30 cellular contexts compared by ENCODE assay signal in the genomic region with DNA sequence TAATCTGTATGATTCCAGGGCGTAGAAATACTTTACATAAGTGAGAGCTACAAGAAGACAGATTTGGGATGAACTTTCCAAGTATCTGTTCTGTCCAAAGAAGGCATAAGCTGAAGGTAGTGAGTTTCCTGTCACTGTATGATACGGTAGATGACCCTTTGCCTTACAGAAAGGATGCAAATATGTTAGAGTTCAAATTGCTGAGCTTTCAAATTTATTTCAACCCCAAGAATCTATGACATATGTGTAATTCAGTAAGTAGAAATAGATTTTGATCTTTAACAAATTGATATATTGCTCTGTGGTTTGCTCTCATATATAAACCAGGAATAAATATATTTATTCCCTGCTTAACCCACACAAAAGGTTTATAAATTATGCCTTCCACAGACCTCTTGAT. TPM values are rescaled to one million over a fixed set of nuclear protein-coding genes. Genes with fewer than 3 reads are reported as not detected.
"Had no signal": no experiment of that assay in that cellular context is flagged by ENCODE, and none has a peak within 500 bp of the region (broad histone marks: within the 10 kb centered on the region; RNA-seq: fewer than 3 reads in every experiment).

No MANE protein-coding gene starts in this region.

- H3K36me3 Mint-ChIP-seq: mesothelial cell of epicardium; naive thymus-derived CD4-positive, alpha-beta T cell; neural progenitor cell; type B pancreatic cell had no signal

- H3K4me3 Mint-ChIP-seq: effector memory CD8-positive, alpha-beta T cell; mesothelial cell of epicardium; naive thymus-derived CD4-positive, alpha-beta T cell; nephron; neural progenitor cell; stimulated activated naive CD8-positive, alpha-beta T cell treated with anti-CD3 and anti-CD28 coated beads, Interleukin-15, amount 100 ng/mL, for 72 hours; type B pancreatic cell had no signal

- H3K4me1 Mint-ChIP-seq: mesothelial cell of epicardium, nephron had no signal

- H3K9me3 Mint-ChIP-seq: effector memory CD8-positive, alpha-beta T cell; stimulated activated naive CD8-positive, alpha-beta T cell treated with anti-CD3 and anti-CD28 coated beads, Interleukin-15, amount 100 ng/mL, for 72 hours had no signal

- H3K27me3 Mint-ChIP-seq: effector memory CD8-positive, alpha-beta T cell; naive thymus-derived CD4-positive, alpha-beta T cell; progenitor cell of endocrine pancreas; stimulated activated naive CD8-positive, alpha-beta T cell treated with anti-CD3 and anti-CD28 coated beads, Interleukin-15, amount 100 ng/mL, for 72 hours; type B pancreatic cell had no signal

- H3K27ac Mint-ChIP-seq: effector memory CD8-positive, alpha-beta T cell; mesothelial cell of epicardium; naive thymus-derived CD4-positive, alpha-beta T cell; nephron; neural progenitor cell; progenitor cell of endocrine pancreas; stimulated activated naive CD8-positive, alpha-beta T cell treated with anti-CD3 and anti-CD28 coated beads, Interleukin-15, amount 100 ng/mL, for 72 hours; type B pancreatic cell had no signal

- H3K27ac ChIP-seq: coronary artery, gastrocnemius medialis, left lung, neural progenitor cell, parathyroid adenoma, testis, tibial artery had no signal

- DNase-seq: dermis blood vessel endothelial cell; effector memory CD8-positive, alpha-beta T cell; foreskin fibroblast; gastrocnemius medialis; head of caudate nucleus; kidney; left cardiac atrium; left lung; mesenchymal stem cell; mucosa of descending colon; naive thymus-derived CD4-positive, alpha-beta T cell; stimulated activated CD4-positive, alpha-beta T cell treated with anti-CD3 and anti-CD28 coated beads, Interleukin-12 subunit alpha, Interleukin-12 subunit beta, amount 100 ng/mL, for 4 hours; stimulated activated CD4-positive, alpha-beta T cell treated with anti-CD3 and anti-CD28 coated beads, Interleukin-1b, Interleukin-23, amount 100 ng/mL, for 48 hours; stimulated activated CD4-positive, alpha-beta T cell treated with anti-CD3 and anti-CD28 coated beads, Interleukin-4, amount 100 ng/mL, for 1 hour; stimulated activated CD8-positive, alpha-beta memory T cell treated with anti-CD3 and anti-CD28 coated beads, Interleukin-4, amount 100 ng/mL, for 48 hours; stimulated activated naive CD4-positive, alpha-beta T cell; stimulated activated naive CD8-positive, alpha-beta T cell treated with anti-CD3 and anti-CD28 coated beads, Interleukin-15, amount 100 ng/mL, for 72 hours; testis; tibial artery had no signal

- ATAC-seq: effector memory CD8-positive, alpha-beta T cell; gastrocnemius medialis; left cardiac atrium; left lung; mucosa of descending colon; naive thymus-derived CD4-positive, alpha-beta T cell; sciatic nerve; stimulated activated naive CD8-positive, alpha-beta T cell treated with anti-CD3 and anti-CD28 coated beads, Interleukin-15, amount 100 ng/mL, for 72 hours had no signal

RNA-seq across cellular contexts. Expression of a gene that starts 16.5 kb away (rescaled TPM):
- total RNA-seq: chondrocyte; mesothelial cell of epicardium; naive thymus-derived CD4-positive, alpha-beta T cell; osteoblast; progenitor cell of endocrine pancreas; smooth muscle cell had no signal
